7 cellular contexts compared by ENCODE assay signal in the genomic region with DNA sequence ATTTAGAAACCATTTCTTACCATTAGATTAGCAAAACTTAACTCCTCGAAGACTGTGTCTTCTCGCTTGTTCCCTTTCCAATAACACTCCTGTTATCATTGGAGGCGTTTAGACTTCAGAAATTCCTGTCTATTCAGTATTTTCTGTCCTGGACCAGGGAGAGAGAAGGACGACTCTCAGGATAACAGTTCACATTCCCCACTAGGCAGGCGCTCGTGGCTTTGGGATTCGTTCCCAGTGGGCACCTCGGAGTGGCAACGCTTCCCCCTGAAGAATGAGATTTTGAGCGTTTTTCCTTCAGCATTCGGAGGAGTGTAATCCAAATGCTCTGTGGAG. TPM values are rescaled to one million over a fixed set of nuclear protein-coding genes. Genes with fewer than 3 reads are reported as not detected.
DNase-seq lines count a peak whose midpoint lies in the region; ATAC-seq and TF ChIP-seq lines count a peak whose summit lies in the region.

No MANE protein-coding gene starts in this region.

- intact Hi-C loops in OCI-LY7 (cut with micrococcal nuclease; ENCODE audit: unreplicated experiment): loop anchor here (1.0 to 2.0 kb wide), 4 partner anchors 18 to 193 kb away; partner anchors contain the start of genes ZNF224, ZNF227, ZNF230 and ZNF235
- intact Hi-C loops in prostate gland (cut with DNase I): loop anchor here (5.0 kb wide), 2 partner anchors 55 to 100 kb away; partner anchors contain the start of genes ZNF226 and ZNF227

- H3K36me3 ChIP-seq in OCI-LY7 (ENCODE audit: insufficient read depth, low read length) (peaks cover 18% of the 10 kb centered on the region), esophagus (ENCODE audit: control insufficient read depth in 2 of 2, insufficient read depth in 2 of 2, low read length in 1 of 2) (peaks cover 0 to 2% of the 10 kb centered on the region in 2 donors), prostate gland (no peaks in the 10 kb centered on the region)

- 0 to 1% methylated on average over 11 of the region's 11 CpGs for WGBS in esophagus, 2 donors
- WGBS in prostate gland: under 1% methylated on average over 11 of the region's 11 CpGs

- peak overlapping the region; percentile 99 for H3K4me2 ChIP-seq in OCI-LY7 (ENCODE audit: low read length)

- no peak for TF ChIP-seq POLR2A in prostate gland (IDR thresholded peaks at IDR 0.05)

- H3K79me2 ChIP-seq in OCI-LY7 (ENCODE audit: insufficient read depth, low read depth, low read length): no peaks in the 10 kb centered on the region

- DNase-seq in OCI-LY7 (ENCODE audit: low spot score) (peak; percentile 1), prostate gland (ENCODE audit: low spot score) (no peak), SKM-1 treated with dmso at 0.1 percent for 144 hours (lab: John Stamatoyannopoulos, UW; ENCODE audit: unreplicated experiment) (no peak)

- H3K4me3 ChIP-seq in OCI-LY7 (ENCODE audit: low read depth, low read length, poor library complexity, severe bottlenecking): peak overlapping the region; percentile 83
- peak overlapping the region; percentile 95 to 96 for H3K4me3 ChIP-seq in esophagus (ENCODE audit: low read depth in 1 of 2, low read length in 2 of 2)
- peak overlapping the region; percentile 72 for H3K4me3 ChIP-seq in prostate gland

- H3K27me3 ChIP-seq in esophagus (ENCODE audit: control insufficient read depth in 1 of 2, insufficient read depth in 2 of 2, low read length in 2 of 2) (no peaks in the 10 kb centered on the region), prostate gland (replicated peaks; ENCODE audit: insufficient read depth) (no peaks in the 10 kb centered on the region)

- CTCF ChIA-PET in OCI-LY7 (lab: Charles Lee; ENCODE audit: unreplicated experiment): no interaction called here

- POLR2A ChIA-PET in OCI-LY7 (lab: Charles Lee): no interaction called here

- peaks cover 16% of the 10 kb centered on the region for H3K4me1 ChIP-seq in OCI-LY7 (ENCODE audit: insufficient read depth, low read length, poor library complexity, severe bottlenecking)
- H3K4me1 ChIP-seq in esophagus (ENCODE audit: control insufficient read depth in 2 of 2, insufficient read depth in 2 of 2, low read length in 1 of 2): peaks cover 3% of the 10 kb centered on the region in 2 donors
- no peaks in the 10 kb centered on the region for H3K4me1 ChIP-seq in prostate gland (replicated peaks)

- no peaks in the 10 kb centered on the region for H3K9me2 ChIP-seq in OCI-LY7 (ENCODE audit: insufficient read depth, low read length)

- no peaks in the 10 kb centered on the region for H4K20me1 ChIP-seq in OCI-LY7 (ENCODE audit: insufficient read depth, low read length)

- ATAC-seq in GM21526 (IDR thresholded peaks at IDR 0.05; ENCODE audit: low FRiP score, unreplicated experiment): peak; percentile 5
- ATAC-seq in HG02885 (IDR thresholded peaks at IDR 0.05; ENCODE audit: poor library complexity, unreplicated experiment): no peak
- ATAC-seq in HG03520 (IDR thresholded peaks at IDR 0.05; ENCODE audit: unreplicated experiment): no peak

- BruUV-seq in OCI-LY7 (replicated peaks; lab: Mats Ljungman, UMichigan): no TSS peak

- H2AFZ ChIP-seq in OCI-LY7 (ENCODE audit: low read length): peak overlapping the region; percentile 100

- no peak for TF ChIP-seq CTCF in OCI-LY7 (conservative IDR thresholded peaks at IDR 0.05; ENCODE audit: low read length)
- TF ChIP-seq CTCF in prostate gland (IDR thresholded peaks at IDR 0.05): no peak

- H3K27ac ChIP-seq in OCI-LY7 (ENCODE audit: low read depth, low read length, poor library complexity, severe bottlenecking) (no peak overlapping the region), esophagus (ENCODE audit: low read depth in 2 of 2, low read length in 1 of 2) (peak overlapping the region; percentile 6 to 68), prostate gland (peak overlapping the region; percentile 28 to 41)

- no peaks in the 10 kb centered on the region for H3K9me3 ChIP-seq in OCI-LY7 (ENCODE audit: low read length)
- peaks cover 3 to 6% of the 10 kb centered on the region in 2 donors for H3K9me3 ChIP-seq in esophagus (ENCODE audit: control insufficient read depth in 2 of 2, insufficient read depth in 1 of 2, low read depth in 1 of 2, low read length in 1 of 2)
- H3K9me3 ChIP-seq in prostate gland: no peaks in the 10 kb centered on the region

RNA-seq across cellular contexts. Expression of gene ZNF225, which starts 0.4 kb away (rescaled TPM):
- total RNA-seq in OCI-LY7 (2014; rRNA removed; shearing (Covaris generic)): 2.4 and 3.5 TPM in 2 replicates
- total RNA-seq in OCI-LY7 (2022): 4.1 and 6.1 TPM in 2 replicates
- under 1 TPM; 0.81 to 0.92 TPM for polyA plus RNA-seq in esophagus
- 1 to 10 TPM; 3.0 to 4.9 TPM for total RNA-seq in prostate gland

RNA-seq across cellular contexts. Expression of gene ZNF224, which starts 18.6 kb away (rescaled TPM):
- 17.5 and 20.4 TPM in 2 replicates for total RNA-seq in OCI-LY7 (2014; rRNA removed; shearing (Covaris generic))
- 20.2 and 21.5 TPM in 2 replicates for total RNA-seq in OCI-LY7 (2022)
- polyA plus RNA-seq in esophagus: 10 to 100 TPM in 1 of 2 donors, 1 to 10 TPM in 1; 6.6 to 10.6 TPM
- 10 to 100 TPM; 15.7 to 27.4 TPM for total RNA-seq in prostate gland

RNA-seq across cellular contexts. Expression of gene ZNF234, which starts 28.6 kb away (rescaled TPM):
- not detected in 2 replicates for total RNA-seq in OCI-LY7 (2014; rRNA removed; shearing (Covaris generic))
- total RNA-seq in OCI-LY7 (2022): not detected in 2 replicates
- 1 to 10 TPM; 2.0 to 2.4 TPM for polyA plus RNA-seq in esophagus
- total RNA-seq in prostate gland: 1 to 10 TPM; 5.6 to 7.0 TPM

RNA-seq across cellular contexts. Expression of gene ZNF284, which starts 40.8 kb away (rescaled TPM):
- not detected in 2 replicates for total RNA-seq in OCI-LY7 (2014; rRNA removed; shearing (Covaris generic))
- total RNA-seq in OCI-LY7 (2022) (not detected in 2 replicates), prostate gland (1 to 10 TPM; 1.3 to 1.8 TPM)
- polyA plus RNA-seq in esophagus: under 1 TPM; 0.32 to 0.67 TPM

RNA-seq across cellular contexts. Expression of gene ZNF226, which starts 52.1 kb away (rescaled TPM):
- total RNA-seq in OCI-LY7 (2014; rRNA removed; shearing (Covaris generic)): 14.6 and 14.7 TPM in 2 replicates
- total RNA-seq in OCI-LY7 (2022): 17.9 and 24.0 TPM in 2 replicates
- polyA plus RNA-seq in esophagus: 10 to 100 TPM; 10.0 to 11.5 TPM
- 10 to 100 TPM; 35.9 to 48.4 TPM for total RNA-seq in prostate gland

Comparison
In these comparisons a context has a peak if more than half of its experiments do, and no peak if none do; other contexts are left out.
1. RNA of gene ZNF234, which starts 28.6 kb away (total RNA-seq): 5.6 to 7.0 TPM in prostate gland; not detected in OCI-LY7; every median in the first group is over 4 times any median in the second.
2. Peak in every context shown above with its lines, with median percentiles within 50 percentile points of each other: H3K4me3 ChIP-seq.